ENCODE assay signal across 8 cellular contexts in the genomic region with DNA sequence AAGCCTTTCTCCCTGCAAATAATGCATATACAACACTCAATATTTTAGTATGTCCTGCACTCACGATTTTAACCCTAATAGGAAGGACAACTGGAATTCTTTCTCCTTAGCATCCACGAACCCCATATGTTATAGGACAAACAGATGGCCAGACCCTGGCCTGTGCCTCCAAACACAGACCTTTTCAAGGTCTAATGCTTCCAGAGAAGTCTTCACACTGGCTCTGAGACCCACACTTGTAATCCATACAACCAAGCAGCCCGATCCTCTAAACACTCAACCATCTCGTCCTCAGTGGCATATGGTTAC. TPM values are rescaled to one million over a fixed set of nuclear protein-coding genes. Genes with fewer than 3 reads are reported as not detected.
DNase-seq lines count a peak whose midpoint lies in the region; ATAC-seq and TF ChIP-seq lines count a peak whose summit lies in the region.

No MANE protein-coding gene starts in this region.

- peaks cover 2% of the 10 kb centered on the region; the same call in 1 of the 2 replicates for H3K4me1 ChIP-seq in HEK293 (ENCODE audit: control insufficient read depth, insufficient read depth, low read length)
- peaks cover 7% of the 10 kb centered on the region for H3K4me1 ChIP-seq in mucosa of stomach (ENCODE audit: control insufficient read depth, insufficient read depth, low read length)

- H3K36me3 ChIP-seq in HEK293 (ENCODE audit: control insufficient read depth in 2 of 2, insufficient read depth in 1 of 2, low read length in 2 of 2): peaks cover 18 to 36% of the 10 kb centered on the region in 2 experiments; a peak in 2 of 3 replicates
- no peaks in the 10 kb centered on the region for H3K36me3 ChIP-seq in mucosa of stomach (ENCODE audit: control insufficient read depth, insufficient read depth, low read length)

- H3K27me3 Mint-ChIP-seq in activated CD4-positive, alpha-beta memory T cell treated with anti-CD3 and anti-CD28 coated beads, Interleukin-2, amount 10 ng/mL, durations not matched to agents 7 days and 5 days: no peaks in the 10 kb centered on the region

- H3K4me3 Mint-ChIP-seq in activated CD4-positive, alpha-beta memory T cell treated with anti-CD3 and anti-CD28 coated beads, Interleukin-2, amount 10 ng/mL, durations not matched to agents 7 days and 5 days: no peak overlapping the region

- peak overlapping the region; percentile 90 for H3K4me3 ChIP-seq in AG04449 (ENCODE audit: low read depth, low read length)
- H3K4me3 ChIP-seq in HEK293 (ENCODE audit: low read depth, low read length): peak overlapping the region; percentile 55
- peak overlapping the region; percentile 55 for H3K4me3 ChIP-seq in mucosa of stomach (ENCODE audit: low read length)

- POLR2A ChIA-PET in AG04449 (lab: Yijun Ruan, JAX): interaction anchor here (0.7 to 4.8 kb wide), 14 partner anchors 12 to 129 kb away, joined by 3 to 169 read pairs (median 4); a partner anchor contains a TSS
- POLR2A ChIA-PET in HEK293 (lab: Yijun Ruan, JAX): interaction anchor here (0.6 to 2.0 kb wide), 9 partner anchors 25 to 115 kb away, joined by 3 to 108 read pairs (median 7); no protein-coding TSS in a partner anchor
- POLR2A ChIA-PET in activated CD4-positive, alpha-beta memory T cell treated with anti-CD3 and anti-CD28 coated beads, Interleukin-2, amount 10 ng/mL, durations not matched to agents 7 days and 5 days (lab: Charles Lee): interaction anchor here (0.7 to 13.3 kb wide), 16 partner anchors 10 to 1062 kb away, joined by 3 to 819 read pairs (median 4); a partner anchor contains a TSS

- peaks cover 16% of the 10 kb centered on the region for H3K36me3 Mint-ChIP-seq in activated CD4-positive, alpha-beta memory T cell treated with anti-CD3 and anti-CD28 coated beads, Interleukin-2, amount 10 ng/mL, durations not matched to agents 7 days and 5 days (ENCODE audit: low read depth)

- TF ChIP-seq CTCF in AG04449 (IDR thresholded peaks at IDR 0.05; ENCODE audit: insufficient read depth, low read length, missing control alignments): no peak
- no peak for TF ChIP-seq CTCF in HEK293 (tag by site-specific recombination; IDR thresholded peaks at IDR 0.05)

- H3K27ac Mint-ChIP-seq in activated CD4-positive, alpha-beta memory T cell treated with anti-CD3 and anti-CD28 coated beads, Interleukin-2, amount 10 ng/mL, durations not matched to agents 7 days and 5 days: no peak overlapping the region

- H3K4me1 Mint-ChIP-seq in activated CD4-positive, alpha-beta memory T cell treated with anti-CD3 and anti-CD28 coated beads, Interleukin-2, amount 10 ng/mL, durations not matched to agents 7 days and 5 days: peaks cover 25% of the 10 kb centered on the region

- CTCF ChIA-PET in AG04449 (lab: Yijun Ruan, JAX) (interaction anchor here (1.0 to 10.3 kb wide), 9 partner anchors 13 to 109 kb away, joined by 3 to 142 read pairs (median 24); a partner anchor contains a TSS), HEK293 (lab: Yijun Ruan, JAX) (interaction anchor here (0.6 to 6.8 kb wide), 7 partner anchors 26 to 749 kb away, joined by 3 to 70 read pairs (median 4); no protein-coding TSS in a partner anchor)
- CTCF ChIA-PET in activated CD4-positive, alpha-beta memory T cell treated with anti-CD3 and anti-CD28 coated beads, Interleukin-2, amount 10 ng/mL, durations not matched to agents 7 days and 5 days (lab: Charles Lee): interaction anchor here (1.0 to 11.1 kb wide), 6 partner anchors 10 to 58 kb away, joined by 3 to 346 read pairs (median 27); no protein-coding TSS in a partner anchor

- H3K27ac ChIP-seq in HEK293 (ENCODE audit: extremely low read depth, low read depth, low read length) (peak overlapping the region; percentile 53), cingulate gyrus (ENCODE audit: low read depth, low read length) (peak overlapping the region; percentile 81)

- ATAC-seq in HG03045 (IDR thresholded peaks at IDR 0.05; ENCODE audit: unreplicated experiment): no peak
- no peak for ATAC-seq in GM21786 (IDR thresholded peaks at IDR 0.05; ENCODE audit: unreplicated experiment)

- H3K9ac ChIP-seq in mucosa of stomach (ENCODE audit: low read length): peak overlapping the region; percentile 67

- DNase-seq in AG04449 (ENCODE audit: low read depth, low spot score): no peak
- no peak for DNase-seq in dermis blood vessel endothelial cell
- DNase-seq in activated CD4-positive, alpha-beta memory T cell treated with anti-CD3 and anti-CD28 coated beads, Interleukin-2, amount 10 ng/mL, durations not matched to agents 7 days and 5 days: no peak

- H3K9me3 ChIP-seq in HEK293 (ENCODE audit: control insufficient read depth, insufficient read depth, low read depth, low read length) (no peaks in the 10 kb centered on the region), mucosa of stomach (ENCODE audit: control insufficient read depth, low read length) (no peaks in the 10 kb centered on the region)

- H3K9me3 Mint-ChIP-seq in activated CD4-positive, alpha-beta memory T cell treated with anti-CD3 and anti-CD28 coated beads, Interleukin-2, amount 10 ng/mL, durations not matched to agents 7 days and 5 days: no peaks in the 10 kb centered on the region

- H3K27me3 ChIP-seq in mucosa of stomach (ENCODE audit: control insufficient read depth, insufficient read depth, low read length): no peaks in the 10 kb centered on the region

TF ChIP-seq in HEK293, 187 proteins besides CTCF, POLR2A, EP300 and RAD21 (continues in another document):
- TF ChIP-seq, protein P1, sequence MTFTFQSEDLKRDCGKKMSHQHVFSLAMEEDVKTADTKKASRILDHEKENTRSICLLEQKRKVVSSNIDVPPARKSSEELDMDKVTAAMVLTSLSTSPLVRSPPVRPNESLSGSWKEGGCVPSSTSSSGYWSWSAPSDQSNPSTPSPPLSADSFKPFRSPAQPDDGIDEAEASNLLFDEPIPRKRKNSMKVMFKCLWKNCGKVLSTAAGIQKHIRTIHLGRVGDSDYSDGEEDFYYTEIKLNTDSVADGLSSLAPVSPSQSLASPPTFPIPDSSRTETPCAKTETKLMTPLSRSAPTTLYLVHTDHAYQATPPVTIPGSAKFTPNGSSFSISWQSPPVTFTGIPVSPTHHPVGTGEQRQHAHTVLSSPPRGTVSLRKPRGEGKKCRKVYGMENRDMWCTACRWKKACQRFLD (tag by site-specific recombination; IDR thresholded peaks at IDR 0.05): no peak
- TF ChIP-seq, protein P2, sequence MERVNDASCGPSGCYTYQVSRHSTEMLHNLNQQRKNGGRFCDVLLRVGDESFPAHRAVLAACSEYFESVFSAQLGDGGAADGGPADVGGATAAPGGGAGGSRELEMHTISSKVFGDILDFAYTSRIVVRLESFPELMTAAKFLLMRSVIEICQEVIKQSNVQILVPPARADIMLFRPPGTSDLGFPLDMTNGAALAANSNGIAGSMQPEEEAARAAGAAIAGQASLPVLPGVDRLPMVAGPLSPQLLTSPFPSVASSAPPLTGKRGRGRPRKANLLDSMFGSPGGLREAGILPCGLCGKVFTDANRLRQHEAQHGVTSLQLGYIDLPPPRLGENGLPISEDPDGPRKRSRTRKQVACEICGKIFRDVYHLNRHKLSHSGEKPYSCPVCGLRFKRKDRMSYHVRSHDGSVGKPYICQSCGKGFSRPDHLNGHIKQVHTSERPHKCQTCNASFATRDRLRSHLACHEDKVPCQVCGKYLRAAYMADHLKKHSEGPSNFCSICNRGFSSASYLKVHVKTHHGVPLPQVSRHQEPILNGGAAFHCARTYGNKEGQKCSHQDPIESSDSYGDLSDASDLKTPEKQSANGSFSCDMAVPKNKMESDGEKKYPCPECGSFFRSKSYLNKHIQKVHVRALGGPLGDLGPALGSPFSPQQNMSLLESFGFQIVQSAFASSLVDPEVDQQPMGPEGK (tag by site-specific recombination; IDR thresholded peaks at IDR 0.05): no peak
- TF ChIP-seq ZNF404 (tag by site-specific recombination; IDR thresholded peaks at IDR 0.05) (no peak), TCF7L2 (IDR thresholded peaks at IDR 0.05; ENCODE audit: borderline replicate concordance, low read depth, low read length) (no peak), ZNF19 (tag by site-specific recombination; IDR thresholded peaks at IDR 0.05; ENCODE audit: low read depth) (no peak), ZNF791 (tag by site-specific recombination; IDR thresholded peaks at IDR 0.05) (no peak), ZNF785 (tag by site-specific recombination; IDR thresholded peaks at IDR 0.05) (no peak), GLIS2 (tag by site-specific recombination; IDR thresholded peaks at IDR 0.05) (no peak), ZNF707 (tag by site-specific recombination; IDR thresholded peaks at IDR 0.05) (no peak), ZNF266 (tag by site-specific recombination; IDR thresholded peaks at IDR 0.05; ENCODE audit: low read depth) (no peak), ZNF202 (tag by site-specific recombination; IDR thresholded peaks at IDR 0.05; ENCODE audit: borderline replicate concordance) (no peak), ZEB2 (tag by site-specific recombination; IDR thresholded peaks at IDR 0.05) (no peak), ZNF747 (tag by site-specific recombination; IDR thresholded peaks at IDR 0.05) (no peak)
- TF ChIP-seq, protein P3, sequence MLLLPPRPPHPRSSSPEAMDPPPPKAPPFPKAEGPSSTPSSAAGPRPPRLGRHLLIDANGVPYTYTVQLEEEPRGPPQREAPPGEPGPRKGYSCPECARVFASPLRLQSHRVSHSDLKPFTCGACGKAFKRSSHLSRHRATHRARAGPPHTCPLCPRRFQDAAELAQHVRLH (tag by site-specific recombination; IDR thresholded peaks at IDR 0.05): no peak
- TF ChIP-seq, protein P4, sequence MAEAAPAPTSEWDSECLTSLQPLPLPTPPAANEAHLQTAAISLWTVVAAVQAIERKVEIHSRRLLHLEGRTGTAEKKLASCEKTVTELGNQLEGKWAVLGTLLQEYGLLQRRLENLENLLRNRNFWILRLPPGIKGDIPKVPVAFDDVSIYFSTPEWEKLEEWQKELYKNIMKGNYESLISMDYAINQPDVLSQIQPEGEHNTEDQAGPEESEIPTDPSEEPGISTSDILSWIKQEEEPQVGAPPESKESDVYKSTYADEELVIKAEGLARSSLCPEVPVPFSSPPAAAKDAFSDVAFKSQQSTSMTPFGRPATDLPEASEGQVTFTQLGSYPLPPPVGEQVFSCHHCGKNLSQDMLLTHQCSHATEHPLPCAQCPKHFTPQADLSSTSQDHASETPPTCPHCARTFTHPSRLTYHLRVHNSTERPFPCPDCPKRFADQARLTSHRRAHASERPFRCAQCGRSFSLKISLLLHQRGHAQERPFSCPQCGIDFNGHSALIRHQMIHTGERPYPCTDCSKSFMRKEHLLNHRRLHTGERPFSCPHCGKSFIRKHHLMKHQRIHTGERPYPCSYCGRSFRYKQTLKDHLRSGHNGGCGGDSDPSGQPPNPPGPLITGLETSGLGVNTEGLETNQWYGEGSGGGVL (tag by site-specific recombination; IDR thresholded peaks at IDR 0.05): no peak

RNA-seq across cellular contexts. Expression of a gene that starts 0.6 kb away (rescaled TPM):
- 18.7 and 32.5 TPM in 2 replicates for total RNA-seq in dermis blood vessel endothelial cell
- total RNA-seq in activated CD4-positive, alpha-beta memory T cell treated with anti-CD3 and anti-CD28 coated beads, Interleukin-2, amount 10 ng/mL, durations not matched to agents 7 days and 5 days: 100 to 1,000 TPM; 659 to 664 TPM

Comparison
In these comparisons a context has a peak if more than half of its experiments do, and no peak if none do; other contexts are left out.
1. RNA of a gene that starts 0.6 kb away (total RNA-seq): 659 to 664 TPM in activated CD4-positive, alpha-beta memory T cell treated with anti-CD3 and anti-CD28 coated beads, Interleukin-2, amount 10 ng/mL, durations not matched to agents 7 days and 5 days; 18.7 to 32.5 TPM in dermis blood vessel endothelial cell; every median in the first group is over 10 times any median in the second.
2. Peak in every context shown above with its lines, with median percentiles within 50 percentile points of each other: H3K4me3 ChIP-seq.